ENCODE assay signal across 8 cellular contexts in the genomic region with DNA sequence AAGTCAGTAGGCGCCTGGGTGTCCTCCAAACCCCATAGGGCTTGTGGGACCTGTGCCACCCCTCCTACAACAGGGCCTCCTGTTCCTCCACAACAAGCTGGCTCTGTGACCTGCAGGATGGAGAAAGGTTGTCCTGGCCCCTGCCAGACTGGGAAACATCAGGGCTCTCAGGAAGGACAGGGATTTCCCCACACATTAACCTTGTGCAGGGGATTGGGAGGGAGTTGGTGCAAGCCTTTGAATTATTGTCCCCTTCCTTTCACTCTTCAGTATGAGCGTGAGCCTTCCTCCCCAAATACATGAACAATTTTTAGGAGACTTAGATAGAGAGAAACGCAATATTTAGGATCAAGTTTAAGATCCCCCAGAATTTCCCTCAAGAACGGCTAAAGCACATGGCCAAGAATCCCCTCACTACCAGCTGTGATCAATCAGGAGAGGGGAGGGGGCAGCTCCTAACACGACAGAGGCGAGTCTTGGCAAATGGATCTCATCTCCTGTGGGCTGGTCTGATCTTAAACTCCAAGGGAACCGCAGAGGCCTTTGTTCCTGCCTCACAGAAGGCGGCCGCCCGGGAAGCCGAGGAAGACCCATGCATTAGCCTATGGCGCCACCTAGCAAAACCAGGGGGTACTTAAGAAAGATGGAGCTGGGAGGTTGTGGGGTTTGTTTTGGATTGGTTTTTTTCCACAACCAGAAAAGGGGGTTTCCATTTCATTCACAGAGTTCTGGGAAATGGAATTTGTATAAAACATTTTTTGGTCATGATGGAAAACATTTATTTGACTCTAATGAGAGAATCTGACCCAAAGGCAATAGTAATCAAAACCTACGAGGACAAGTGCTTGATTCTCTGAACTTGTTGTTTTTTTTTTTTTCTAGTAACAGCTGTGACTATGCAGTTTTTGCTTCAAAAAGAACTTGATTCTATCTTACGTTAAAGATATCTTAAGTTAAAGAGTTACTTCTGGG. TPM values are rescaled to one million over a fixed set of nuclear protein-coding genes. Genes with fewer than 3 reads are reported as not detected.
DNase-seq lines count a peak whose midpoint lies in the region; ATAC-seq and TF ChIP-seq lines count a peak whose summit lies in the region.

No MANE protein-coding gene starts in this region.

- peak overlapping the region; percentile 38 for H3K9ac ChIP-seq in IMR-90 (ENCODE audit: low read depth, low read length)
- no peak overlapping the region for H3K9ac ChIP-seq in neuronal stem cell (ENCODE audit: low read depth, low read length, poor library complexity)

- H3K79me1 ChIP-seq in IMR-90 (ENCODE audit: low read depth in 1 of 2, low read length in 2 of 2) (no peaks in the 10 kb centered on the region), neuronal stem cell (ENCODE audit: low read depth, low read length) (no peaks in the 10 kb centered on the region)

- H3K36me3 ChIP-seq in IMR-90 (ENCODE audit: control insufficient read depth, insufficient read depth, low read length): no peaks in the 10 kb centered on the region
- no peaks in the 10 kb centered on the region for H3K36me3 ChIP-seq in neuronal stem cell (replicated peaks in 1 of 2; ENCODE audit: control insufficient read depth in 2 of 2, insufficient read depth in 2 of 2, low read length in 2 of 2)
- no peaks in the 10 kb centered on the region for H3K36me3 ChIP-seq in tibial nerve

- in situ Hi-C loops in IMR-90 (cut with MboI; ENCODE audit: low sequenced_read_pairs): loop anchor here (5.0 to 10.0 kb wide), 2 partner anchors 372 to 545 kb away; no protein-coding TSS in a partner anchor

- peak overlapping the region; percentile 77 for H2AFZ ChIP-seq in IMR-90 (replicated peaks; ENCODE audit: low read length, poor library complexity)
- H2AFZ ChIP-seq in neuronal stem cell (ENCODE audit: low read length): peak overlapping the region; percentile 85

- peak overlapping the region; percentile 91 for H4K91ac ChIP-seq in IMR-90 (ENCODE audit: insufficient read depth, low read depth, low read length)
- H4K91ac ChIP-seq in neuronal stem cell (ENCODE audit: low read depth, low read length, poor library complexity): no peak overlapping the region

- peak; percentile 74 for ATAC-seq in IMR-90 (ENCODE audit: low read depth)

- TF ChIP-seq EP300 in tibial nerve (IDR thresholded peaks at IDR 0.05): peak; percentile 30 to 48

- H3K4me3 Mint-ChIP-seq in activated T-cell treated with anti-CD3 and anti-CD28 coated beads, Interleukin-2, amount 50 U/mL, for 24 hours: no peak overlapping the region

- peak overlapping the region; percentile 43 to 86 for H4K8ac ChIP-seq in IMR-90 (ENCODE audit: low read depth in 2 of 2, low read length in 2 of 2)
- H4K8ac ChIP-seq in neuronal stem cell (ENCODE audit: low read depth, low read length): no peak overlapping the region

- H4K5ac ChIP-seq in IMR-90 (ENCODE audit: low read depth, low read length): peak overlapping the region; percentile 55; the same call in 1 of the 2 replicates

- H2AK9ac ChIP-seq in IMR-90 (replicated peaks; ENCODE audit: low read depth, low read length, poor library complexity): peak overlapping the region; percentile 21

- no peaks in the 10 kb centered on the region for H3K9me3 Mint-ChIP-seq in activated T-cell treated with anti-CD3 and anti-CD28 coated beads, Interleukin-2, amount 50 U/mL, for 24 hours

- no peak overlapping the region for H3K4me2 ChIP-seq in IMR-90 (ENCODE audit: low read depth, low read length)
- H3K4me2 ChIP-seq in neuronal stem cell (ENCODE audit: insufficient read depth, low read length, poor library complexity, severe bottlenecking): no peak overlapping the region

- peaks cover 67% of the 10 kb centered on the region for H3K27me3 Mint-ChIP-seq in activated T-cell treated with anti-CD3 and anti-CD28 coated beads, Interleukin-2, amount 50 U/mL, for 24 hours

- H3K27ac ChIP-seq in IMR-90 (ENCODE audit: insufficient read depth, low read length) (peak overlapping the region; percentile 65), neuronal stem cell (replicated peaks; ENCODE audit: low read length) (no peak overlapping the region), tibial nerve (peak overlapping the region in 3 of 4 donors; percentile 11 to 75 (median 71))

- H3K14ac ChIP-seq in IMR-90 (replicated peaks; ENCODE audit: low read depth, low read length) (peak overlapping the region; percentile 73), neuronal stem cell (ENCODE audit: low read length) (no peak overlapping the region)

- WGBS in IMR-90 (ENCODE audit: extremely low coverage in 2 of 2, insufficient read length in 1 of 2), 2 experiments: 0% methylated on average over 1 of the region's 14 CpGs; no CpG with 5 or more reads in 1 of the 2 experiments
- WGBS in neuronal stem cell (ENCODE audit: extremely low coverage in 2 of 2, insufficient read length in 2 of 2, insufficient replicate concordance in 1 of 2), 2 donors: no CpG with 5 or more reads among the region's 14 CpGs
- 19 to 21% methylated on average over 14 of the region's 14 CpGs for WGBS in tibial nerve, 2 donors

- POLR2A ChIA-PET in IMR-90 (lab: Charles Lee; ENCODE audit: unreplicated experiment): interaction anchor here (0.6 kb wide), 2 partner anchors 36 to 368 kb away, joined by 3 to 4 read pairs; a partner anchor contains a TSS

- H3K4me1 Mint-ChIP-seq in activated T-cell treated with anti-CD3 and anti-CD28 coated beads, Interleukin-2, amount 50 U/mL, for 24 hours (ENCODE audit: low read depth): peaks cover 16% of the 10 kb centered on the region

- H3K4ac ChIP-seq in IMR-90 (ENCODE audit: low read depth, low read length) (peak overlapping the region; percentile 64), neuronal stem cell (ENCODE audit: low read length) (no peak overlapping the region)

- peak overlapping the region; percentile 84 for H2BK20ac ChIP-seq in IMR-90 (ENCODE audit: low read depth, low read length)

- TF ChIP-seq POLR2A in IMR-90 (IDR thresholded peaks at IDR 0.05; ENCODE audit: low read depth, low read length) (peak; percentile 68), tibial nerve (IDR thresholded peaks at IDR 0.05) (no peak)

- CTCF ChIA-PET in IMR-90 (lab: Yijun Ruan, JAX): interaction anchor here (0.6 to 5.2 kb wide), 25 partner anchors 9 to 925 kb away, joined by 3 to 71 read pairs (median 4); no protein-coding TSS in a partner anchor

- TF ChIP-seq CTCF in IMR-90 (conservative IDR thresholded peaks at IDR 0.05; ENCODE audit: low read depth, low read length) (peak; percentile 99), foreskin fibroblast (IDR thresholded peaks at IDR 0.05; ENCODE audit: low read depth, low read length) (peak; percentile 58), tibial nerve (IDR thresholded peaks at IDR 0.05) (peak; percentile 68 to 88 (median 81))

- H4K20me1 ChIP-seq in IMR-90 (ENCODE audit: insufficient read depth, low read length): no peaks in the 10 kb centered on the region

- dilution Hi-C loops in IMR-90 (cut with HindIII; ENCODE audit: low sequenced_read_pairs, unreplicated experiment): no loop called here

- H3K4me3 ChIP-seq in IMR-90 (ENCODE audit: insufficient read depth, low read depth, low read length) (no peak overlapping the region), foreskin fibroblast (ENCODE audit: low read depth in 1 of 2, low read length in 2 of 2) (no peak overlapping the region), neuronal stem cell (ENCODE audit: low read length in 2 of 2) (no peak overlapping the region), tibial nerve (no peak overlapping the region)

- H3K4me1 ChIP-seq in IMR-90 (ENCODE audit: control insufficient read depth, insufficient read depth, low read length) (peaks cover 20% of the 10 kb centered on the region), neuronal stem cell (ENCODE audit: control insufficient read depth in 2 of 2, insufficient read depth in 1 of 2, low read depth in 1 of 2, low read length in 2 of 2) (peaks cover 0 to 4% of the 10 kb centered on the region in 2 donors), tibial nerve (peaks cover 0 to 50% (median 8%) of the 10 kb centered on the region in 4 donors)

- intact Hi-C loops in IMR-90 (cut with micrococcal nuclease): loop anchor here (1.0 to 5.0 kb wide), 10 partner anchors 87 to 601 kb away; a partner anchor contains a TSS

- H3K9me1 ChIP-seq in IMR-90 (ENCODE audit: insufficient read depth, low read length): no peaks in the 10 kb centered on the region; the same call in 1 of the 2 replicates

- peak overlapping the region; percentile 77; the same call in 1 of the 2 replicates for H3K18ac ChIP-seq in IMR-90 (ENCODE audit: low read depth, low read length)
- H3K18ac ChIP-seq in neuronal stem cell (ENCODE audit: low read length): peak overlapping the region; percentile 34

- no peaks in the 10 kb centered on the region for H3K9me3 ChIP-seq in IMR-90 (ENCODE audit: control insufficient read depth, insufficient read depth, low read length)
- H3K9me3 ChIP-seq in neuronal stem cell (replicated peaks in 1 of 2; ENCODE audit: control insufficient read depth in 2 of 2, insufficient read depth in 1 of 2, low read depth in 1 of 2, low read length in 2 of 2): no peaks in the 10 kb centered on the region
- no peaks in the 10 kb centered on the region for H3K9me3 ChIP-seq in tibial nerve

- peak overlapping the region; percentile 82 for H2AK5ac ChIP-seq in IMR-90 (ENCODE audit: low read depth, low read length)
- H2AK5ac ChIP-seq in neuronal stem cell (ENCODE audit: low read depth, low read length): peak overlapping the region; percentile 50

- H2BK5ac ChIP-seq in IMR-90 (ENCODE audit: low read depth, low read length, poor library complexity, severe bottlenecking): no peak overlapping the region
- H2BK5ac ChIP-seq in neuronal stem cell (ENCODE audit: low read length): no peak overlapping the region

- no peak overlapping the region for H3K27ac Mint-ChIP-seq in activated T-cell treated with anti-CD3 and anti-CD28 coated beads, Interleukin-2, amount 50 U/mL, for 24 hours

- H2BK15ac ChIP-seq in IMR-90 (ENCODE audit: low read depth, low read length) (peak overlapping the region; percentile 73; the same call in 2 of the 3 replicates), neuronal stem cell (ENCODE audit: low read length) (no peak overlapping the region)

- peak; percentile 100 for TF ChIP-seq RAD21 in IMR-90 (IDR thresholded peaks at IDR 0.05; ENCODE audit: low read length)

- H3K23ac ChIP-seq in IMR-90 (ENCODE audit: low read depth, low read length) (peak overlapping the region; percentile 78; the same call in 1 of the 2 replicates), neuronal stem cell (ENCODE audit: low read depth, low read length, poor library complexity) (no peak overlapping the region)

- DNase-seq in activated effector memory CD4-positive, alpha-beta T cell treated with anti-CD3 and anti-CD28 coated beads, Interleukin-2, amount 50 U/mL, for 16 hours: peak; percentile 70
- no peak for DNase-seq in activated effector memory CD4-positive, alpha-beta T cell treated with Interleukin-2 at 50 U/mL for 16 hours
- DNase-seq in IMR-90 (peak; percentile 92), NOMO-1 treated with DMSO at 0.1 percent for 48 hours (lab: John Stamatoyannopoulos, UW; ENCODE audit: unreplicated experiment) (peak; percentile 73), foreskin fibroblast (peak; percentile 85 to 96), neuronal stem cell (ENCODE audit: low spot score) (peak; percentile 82), tibial nerve (ENCODE audit: low spot score in 2 of 2) (peak; percentile 81 to 91)
- DNase-seq in activated T-cell treated with anti-CD3 and anti-CD28 coated beads, Interleukin-2, amount 50 U/mL, for 24 hours: peak; percentile 59

- H3K56ac ChIP-seq in IMR-90 (ENCODE audit: extremely low read depth, insufficient read depth, low read length): peak overlapping the region; percentile 28; the same call in 1 of the 2 replicates

- peak overlapping the region; percentile 91 for H2BK120ac ChIP-seq in IMR-90 (ENCODE audit: low read depth, low read length)
- H2BK120ac ChIP-seq in neuronal stem cell (ENCODE audit: low read depth, low read length): no peak overlapping the region

- BruUV-seq in IMR-90 (replicated peaks; lab: Mats Ljungman, UMichigan): no TSS peak

- H3K36me3 Mint-ChIP-seq in activated T-cell treated with anti-CD3 and anti-CD28 coated beads, Interleukin-2, amount 50 U/mL, for 24 hours (ENCODE audit: low read depth): no peaks in the 10 kb centered on the region

- no peak overlapping the region for H2BK12ac ChIP-seq in neuronal stem cell (ENCODE audit: low read length)

- no peaks in the 10 kb centered on the region for H3K27me3 ChIP-seq in IMR-90 (ENCODE audit: control insufficient read depth, insufficient read depth, low read length)
- no peaks in the 10 kb centered on the region for H3K27me3 ChIP-seq in neuronal stem cell (ENCODE audit: control insufficient read depth in 3 of 3, insufficient read depth in 3 of 3, low read depth in 1 of 3, low read length in 3 of 3)
- no peaks in the 10 kb centered on the region for H3K27me3 ChIP-seq in tibial nerve

RNA-seq across cellular contexts. Expression of a gene that starts 36.1 kb away (rescaled TPM):
- total RNA-seq in IMR-90 (2012; rRNA removed) (38.9 and 41.6 TPM in 2 replicates), tibial nerve (10 to 100 TPM; 33.1 to 97.5 (median 42.8) TPM)
- polyA plus RNA-seq in IMR-90 (2012; rRNA removed): 39.6 and 48.7 TPM in 2 replicates
- 22.2 and 23.7 TPM in 2 replicates for polyA plus RNA-seq in IMR-90 (2012; cell fraction: cytosol; rRNA removed)
- 20.0 and 79.2 TPM in 2 replicates for polyA plus RNA-seq in IMR-90 (2012; cell fraction: nucleus; rRNA removed; ENCODE audit: low replicate concordance)
- 0.33 TPM for polyA plus RNA-seq in neuronal stem cell (2013, experiment 1 of 2)
- 0.36 TPM for polyA plus RNA-seq in neuronal stem cell (2013, experiment 2 of 2)
